In the genomic region with DNA sequence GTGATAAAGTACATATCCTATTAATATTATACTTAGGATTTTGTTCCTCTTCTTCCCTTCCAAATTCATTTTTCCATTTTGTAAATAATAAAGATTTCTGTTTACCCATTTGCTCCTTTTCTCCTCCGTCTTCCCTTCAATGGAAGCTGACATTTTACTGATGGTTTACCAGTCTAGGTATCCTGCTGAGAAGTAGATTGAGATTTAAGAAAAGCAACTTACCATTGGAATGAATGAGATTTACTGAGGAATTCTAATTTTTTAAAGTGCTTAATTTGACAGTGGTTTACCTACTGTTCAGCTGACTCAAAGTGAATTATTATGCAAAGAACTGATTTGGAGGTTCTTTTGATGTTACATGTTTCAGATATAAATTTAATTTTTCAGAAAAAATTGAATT, we compare ENCODE assay signal across 10 cellular contexts. TPM values are rescaled to one million over a fixed set of nuclear protein-coding genes. Genes with fewer than 3 reads are reported as not detected.
DNase-seq lines count a peak whose midpoint lies in the region; TF ChIP-seq lines count a peak whose summit lies in the region.
"Had no signal": no experiment of that assay in that cellular context is flagged by ENCODE, and none has a peak within 500 bp of the region (broad histone marks: within the 10 kb centered on the region; RNA-seq: fewer than 3 reads in every experiment).

No MANE protein-coding gene starts in this region.

- H3K27me3 ChIP-seq in H7 (ENCODE audit: control insufficient read depth, insufficient read depth, low read length) = no peaks in the 10 kb centered on the region

- intact Hi-C loops in activated T-helper 2 cell treated with anti-CD3 and anti-CD28 coated beads, Interferon-gamma antibody, Interleukin-2, Interleukin-4, amounts not matched to agents 10 μg/mL and 5 μg/mL and 100 μg/mL, durations not matched to agents 14 hours and 24 hours and 36 hours (cut with micrococcal nuclease) = loop anchor here (5.0 kb wide), 2 partner anchors 39 to 319 kb away; a partner anchor contains a TSS

- no peak overlapping the region for H3K27ac Mint-ChIP-seq in activated T-helper 2 cell treated with anti-CD3 and anti-CD28 coated beads, Interferon-gamma antibody, Interleukin-2, Interleukin-4, amounts not matched to agents 10 μg/mL and 5 μg/mL and 100 μg/mL, durations not matched to agents 14 hours and 24 hours and 36 hours
- no peak overlapping the region for H3K27ac Mint-ChIP-seq in mesothelial cell of epicardium
- H3K27ac Mint-ChIP-seq: activated T-helper 1 cell treated with anti-CD3 and anti-CD28 coated beads, Interleukin-12 subunit alpha, Interleukin-12 subunit beta, Interleukin-2, Interleukin-4 antibody, amounts not matched to agents 30 ng/mL and 10 ng/mL and 1 ng/mL, durations not matched to agents 14 hours and 24 hours and 36 hours had no signal

- H3K27me3 Mint-ChIP-seq in activated T-helper 2 cell treated with anti-CD3 and anti-CD28 coated beads, Interferon-gamma antibody, Interleukin-2, Interleukin-4, amounts not matched to agents 10 μg/mL and 5 μg/mL and 100 μg/mL, durations not matched to agents 14 hours and 24 hours and 36 hours (ENCODE audit: low read depth) = no peaks in the 10 kb centered on the region
- H3K27me3 Mint-ChIP-seq in mesothelial cell of epicardium (ENCODE audit: low read depth) = no peaks in the 10 kb centered on the region

- H3K4me3 ChIP-seq in AG09309 (ENCODE audit: control insufficient read depth, low read depth, low read length) (peak overlapping the region; percentile 68; the same call in 1 of the 2 replicates), H7 (ENCODE audit: insufficient read depth, low read depth, low read length) (no peak overlapping the region)

- no peak for TF ChIP-seq CTCF in AG09309 (IDR thresholded peaks at IDR 0.05; ENCODE audit: control insufficient read depth, insufficient read depth, low read depth, low read length, missing control alignments)
- no peak for TF ChIP-seq CTCF in mesothelial cell of epicardium (IDR thresholded peaks at IDR 0.05; ENCODE audit: unreplicated experiment)

- H3K4me1 Mint-ChIP-seq in activated T-helper 2 cell treated with anti-CD3 and anti-CD28 coated beads, Interferon-gamma antibody, Interleukin-2, Interleukin-4, amounts not matched to agents 10 μg/mL and 5 μg/mL and 100 μg/mL, durations not matched to agents 14 hours and 24 hours and 36 hours (ENCODE audit: low read depth) = peaks cover 19% of the 10 kb centered on the region
- peaks cover 32% of the 10 kb centered on the region for H3K4me1 Mint-ChIP-seq in mesothelial cell of epicardium

- peaks cover 17% of the 10 kb centered on the region for H3K36me3 Mint-ChIP-seq in activated T-helper 2 cell treated with anti-CD3 and anti-CD28 coated beads, Interferon-gamma antibody, Interleukin-2, Interleukin-4, amounts not matched to agents 10 μg/mL and 5 μg/mL and 100 μg/mL, durations not matched to agents 14 hours and 24 hours and 36 hours (ENCODE audit: low read depth)
- H3K36me3 Mint-ChIP-seq in mesothelial cell of epicardium = peaks cover 4% of the 10 kb centered on the region

- DNase-seq in AG09309 (ENCODE audit: low read depth) (no peak), H7 (peak; percentile 32), mesothelial cell of epicardium (ENCODE audit: low spot score in 2 of 2, unreplicated experiment in 2 of 2) (no peak), NCI-H146 (lab: John Stamatoyannopoulos, UW) (no peak), AG08396 (ENCODE audit: low spot score) (no peak), COLO829 (ENCODE audit: low spot score) (no peak), GM03348 (ENCODE audit: low spot score) (no peak)
- DNase-seq in activated T-helper 2 cell treated with anti-CD3 and anti-CD28 coated beads, Interferon-gamma antibody, Interleukin-2, Interleukin-4, amounts not matched to agents 10 μg/mL and 5 μg/mL and 100 μg/mL, durations not matched to agents 14 hours and 24 hours and 36 hours (ENCODE audit: low spot score) = no peak
- DNase-seq: T-helper 9 cell had no signal

- no peaks in the 10 kb centered on the region for H3K36me3 ChIP-seq in H7 (replicated peaks; ENCODE audit: control insufficient read depth, insufficient read depth, low read length)

- peak overlapping the region; percentile 42 for H3K4me3 Mint-ChIP-seq in activated T-helper 2 cell treated with anti-CD3 and anti-CD28 coated beads, Interferon-gamma antibody, Interleukin-2, Interleukin-4, amounts not matched to agents 10 μg/mL and 5 μg/mL and 100 μg/mL, durations not matched to agents 14 hours and 24 hours and 36 hours (ENCODE audit: low read depth)
- H3K4me3 Mint-ChIP-seq in mesothelial cell of epicardium = peak overlapping the region; percentile 82

- H3K9me3 Mint-ChIP-seq in activated T-helper 2 cell treated with anti-CD3 and anti-CD28 coated beads, Interferon-gamma antibody, Interleukin-2, Interleukin-4, amounts not matched to agents 10 μg/mL and 5 μg/mL and 100 μg/mL, durations not matched to agents 14 hours and 24 hours and 36 hours = no peaks in the 10 kb centered on the region
- H3K9me3 Mint-ChIP-seq in mesothelial cell of epicardium = no peaks in the 10 kb centered on the region
- H3K9me3 Mint-ChIP-seq: activated T-helper 1 cell treated with anti-CD3 and anti-CD28 coated beads, Interleukin-12 subunit alpha, Interleukin-12 subunit beta, Interleukin-2, Interleukin-4 antibody, amounts not matched to agents 30 ng/mL and 10 ng/mL and 1 ng/mL, durations not matched to agents 14 hours and 24 hours and 36 hours had no signal

RNA-seq across cellular contexts. Expression of a gene that starts 2.4 kb away (rescaled TPM):
- 1.1 TPM in 2 replicates for total RNA-seq in H7 (2014; rRNA removed; shearing (Covaris generic))
- 5.4 and 5.6 TPM in 2 replicates for total RNA-seq in activated T-helper 2 cell treated with anti-CD3 and anti-CD28 coated beads, Interferon-gamma antibody, Interleukin-2, Interleukin-4, amounts not matched to agents 10 μg/mL and 5 μg/mL and 100 μg/mL, durations not matched to agents 14 hours and 24 hours and 36 hours
- total RNA-seq in mesothelial cell of epicardium = 7.7 to 7.9 TPM (median 7.8 TPM) in 3 replicates

RNA-seq across cellular contexts. Expression of a gene that starts 19.2 kb away (rescaled TPM):
- 3.2 and 6.3 TPM in 2 replicates for total RNA-seq in H7 (2014; rRNA removed; shearing (Covaris generic))
- 24.1 and 25.9 TPM in 2 replicates for total RNA-seq in activated T-helper 2 cell treated with anti-CD3 and anti-CD28 coated beads, Interferon-gamma antibody, Interleukin-2, Interleukin-4, amounts not matched to agents 10 μg/mL and 5 μg/mL and 100 μg/mL, durations not matched to agents 14 hours and 24 hours and 36 hours
- 26.2 to 29.8 TPM (median 28.0 TPM) in 3 replicates for total RNA-seq in mesothelial cell of epicardium
